Comparison of ENCODE assay signal across 17 cellular contexts in genomic region chr6:126788961-126789365, GRCh38.
"Had no signal": no experiment of that assay in that cellular context is flagged by ENCODE, and none has a peak within 500 bp of the region (broad histone marks: within the 10 kb centered on the region; RNA-seq: fewer than 3 reads in every experiment).

No MANE protein-coding gene starts in this region.

- H3K27me3 ChIP-seq: adrenal gland, cardiac muscle cell, esophagus squamous epithelium, tibial nerve had no signal

- H3K4me1 ChIP-seq: adrenal gland, psoas muscle had no signal

- H3K9me3 ChIP-seq: adrenal gland, esophagus squamous epithelium, mucosa of descending colon, psoas muscle, tibial nerve had no signal

- ATAC-seq: activated naive CD4-positive, alpha-beta T cell treated with anti-CD3 and anti-CD28 coated beads, Interleukin-2, amount 50 U/mL, for 72 hours; mucosa of descending colon; naive thymus-derived CD4-positive, alpha-beta T cell; psoas muscle had no signal

- H3K4me3 ChIP-seq: adrenal gland, cardiac muscle cell, esophagus squamous epithelium, mucosa of descending colon, psoas muscle, tibial nerve had no signal

- H3K36me3 ChIP-seq: adrenal gland, cardiac muscle cell, esophagus squamous epithelium, tibial nerve, WERI-Rb-1 had no signal

- DNase-seq: activated CD4-positive, alpha-beta T cell treated with anti-CD3 and anti-CD28 coated beads for 1 hour; activated gamma-delta T cell; effector CD8-positive, alpha-beta T cell; esophagus squamous epithelium; foreskin fibroblast; glutamatergic neuron; mucosa of descending colon; naive thymus-derived CD4-positive, alpha-beta T cell; psoas muscle; right cardiac atrium; stimulated activated naive CD4-positive, alpha-beta T cell; T-helper 2 cell; WERI-Rb-1 had no signal

- H3K27ac ChIP-seq: cardiac muscle cell, psoas muscle, WERI-Rb-1 had no signal
